ENCODE assay signal across 9 cellular contexts in genomic region chr19:6062274-6062673, GRCh38. TPM values are rescaled to one million over a fixed set of nuclear protein-coding genes. Genes with fewer than 3 reads are reported as not detected.
A peak's percentile ranks its signal among the peaks of the same experiment; 100 is the strongest.
DNase-seq lines count a peak whose midpoint lies in the region; ATAC-seq and FAIRE-seq lines count a peak whose summit lies in the region.
"Had no signal": no experiment of that assay in that cellular context is flagged by ENCODE, and none has a peak within 500 bp of the region (broad histone marks: within the 10 kb centered on the region; RNA-seq: fewer than 3 reads in every experiment).

No MANE protein-coding gene starts in this region.

- ATAC-seq in GM18861 (IDR thresholded peaks at IDR 0.05; ENCODE audit: unreplicated experiment), result no peak

- FAIRE-seq in RCC 7860 (lab: Jason Lieb, UNC), result no peak
- FAIRE-seq: islet of Langerhans had no signal

- peak; percentile 56 for DNase-seq in A172 (ENCODE audit: low spot score)
- peak; percentile 45 for DNase-seq in RCC 7860 (ENCODE audit: low spot score)
- DNase-seq in central memory CD4-positive, alpha-beta T cell, result peak; percentile 56
- peak; percentile 57 for DNase-seq in mucosa of gallbladder (ENCODE audit: low spot score)
- DNase-seq in foreskin melanocyte, result no peak
- DNase-seq in NCI-H128 (lab: John Stamatoyannopoulos, UW; ENCODE audit: unreplicated experiment), result no peak
- no peak for DNase-seq in NCI-H2029 treated with DMSO at 0.1 percent for 48 hours (lab: John Stamatoyannopoulos, UW)

RNA-seq across cellular contexts. Expression of gene RFX2, which starts 48.0 kb away (rescaled TPM):
- 10.0 and 14.8 TPM in 2 replicates for total RNA-seq in A172 (2014; rRNA removed; shearing (Covaris generic))
- total RNA-seq in mucosa of gallbladder, result 8.6 TPM

Comparison
In these comparisons a context has a peak if more than half of its experiments do, and no peak if none do; other contexts are left out.
1. DNase-seq: peak in A172 (single experiment), RCC 7860 (single experiment), central memory CD4-positive, alpha-beta T cell (single experiment) and mucosa of gallbladder (single experiment); none in foreskin melanocyte (single experiment), NCI-H128 (single experiment) and NCI-H2029 treated with DMSO at 0.1 percent for 48 hours (single experiment).